14 cellular contexts compared by ENCODE assay signal in genomic region chr19:53880716-53881481, GRCh38. TPM values are rescaled to one million over a fixed set of nuclear protein-coding genes. Genes with fewer than 3 reads are reported as not detected.
DNase-seq lines count a peak whose midpoint lies in the region; ATAC-seq, FAIRE-seq and TF ChIP-seq lines count a peak whose summit lies in the region.
"Had no signal": no experiment of that assay in that cellular context is flagged by ENCODE, and none has a peak within 500 bp of the region (broad histone marks: within the 10 kb centered on the region; RNA-seq: fewer than 3 reads in every experiment).

No MANE protein-coding gene starts in this region.

- no peak for TF ChIP-seq CTCF in Caco-2 (IDR thresholded peaks at IDR 0.05; ENCODE audit: insufficient read depth in 1 of 2, low read depth in 1 of 2, low read length in 1 of 2, severe bottlenecking in 1 of 2, unreplicated experiment in 1 of 2)
- TF ChIP-seq CTCF in IMR-90 (conservative IDR thresholded peaks at IDR 0.05; ENCODE audit: low read depth, low read length) = no peak
- TF ChIP-seq CTCF in H1 (IDR thresholded peaks at IDR 0.05; ENCODE audit: control extremely low read depth in 1 of 3, insufficient read depth in 1 of 3, low read depth in 1 of 3, low read length in 3 of 3) = no peak

- no peak overlapping the region for H3K56ac ChIP-seq in IMR-90 (ENCODE audit: extremely low read depth, insufficient read depth, low read length)
- no peak overlapping the region for H3K56ac ChIP-seq in H1 (replicated peaks; ENCODE audit: insufficient read length, low read depth, low read length)

- no peak overlapping the region for H4K5ac ChIP-seq in IMR-90 (ENCODE audit: low read depth, low read length)
- no peak overlapping the region for H4K5ac ChIP-seq in H1 (ENCODE audit: insufficient read length, low read depth, low read length)

- H3K9ac ChIP-seq in IMR-90 (ENCODE audit: low read depth, low read length) (0 out of 2 replicates have a peak overlapping the region, but pooled peaks have one; percentile 0), H1 (replicated peaks in 1 of 4; ENCODE audit: extremely low read depth in 1 of 4, low read depth in 3 of 4, low read length in 3 of 4) (peak overlapping the region in 1 of 4 experiments; percentile 70; a peak in 1 of 7 replicates), neuronal stem cell (ENCODE audit: low read depth, low read length, poor library complexity) (no peak overlapping the region)

- H3K36me3 ChIP-seq in Caco-2 (ENCODE audit: control insufficient read depth, insufficient read depth, low read length) = no peaks in the 10 kb centered on the region
- peaks cover 5% of the 10 kb centered on the region for H3K36me3 ChIP-seq in IMR-90 (ENCODE audit: control insufficient read depth, insufficient read depth, low read length)
- H3K36me3 ChIP-seq in H1 (ENCODE audit: control insufficient read depth in 2 of 4, insufficient read depth in 4 of 4, low read length in 3 of 4) = peaks cover 0 to 3% (median under 1%) of the 10 kb centered on the region in 4 experiments; a peak in 3 of 8 replicates
- H3K36me3 ChIP-seq in neuronal stem cell (replicated peaks in 1 of 2; ENCODE audit: control insufficient read depth in 2 of 2, insufficient read depth in 2 of 2, low read length in 2 of 2) = peaks cover 2 to 9% of the 10 kb centered on the region in 2 donors

- H3K9me3 ChIP-seq in Caco-2 (no peaks in the 10 kb centered on the region), IMR-90 (ENCODE audit: control insufficient read depth, insufficient read depth, low read length) (no peaks in the 10 kb centered on the region), H1 (ENCODE audit: insufficient read depth in 2 of 2, low read depth in 1 of 2, low read length in 1 of 2) (no peaks in the 10 kb centered on the region), neuronal stem cell (replicated peaks in 1 of 2; ENCODE audit: control insufficient read depth in 2 of 2, insufficient read depth in 1 of 2, low read depth in 1 of 2, low read length in 2 of 2) (no peaks in the 10 kb centered on the region)
- H3K9me3 ChIP-seq: left ventricle myocardium inferior had no signal

- no peaks in the 10 kb centered on the region for H3K79me2 ChIP-seq in H1 (ENCODE audit: control insufficient read depth in 1 of 2, insufficient read depth in 2 of 2, low read length in 2 of 2)

- H3K4ac ChIP-seq in IMR-90 (ENCODE audit: low read depth, low read length) (0 out of 2 replicates have a peak overlapping the region, but pooled peaks have one; percentile 15), H1 (replicated peaks; ENCODE audit: insufficient read length, low read depth, low read length) (no peak overlapping the region), neuronal stem cell (ENCODE audit: low read length) (no peak overlapping the region)

- H3K36me3 Mint-ChIP-seq in Caco-2 (ENCODE audit: insufficient read depth, unreplicated experiment) = peaks cover 11% of the 10 kb centered on the region

- no peak overlapping the region for H2AK9ac ChIP-seq in IMR-90 (replicated peaks; ENCODE audit: low read depth, low read length, poor library complexity)

- H3K27ac Mint-ChIP-seq in Caco-2 (ENCODE audit: unreplicated experiment) = no peak overlapping the region

- no peak overlapping the region for H4K91ac ChIP-seq in IMR-90 (ENCODE audit: insufficient read depth, low read depth, low read length)
- H4K91ac ChIP-seq in H1 (replicated peaks; ENCODE audit: insufficient read length, low read length) = no peak overlapping the region
- no peak overlapping the region for H4K91ac ChIP-seq in neuronal stem cell (ENCODE audit: low read depth, low read length, poor library complexity)

- dilution Hi-C loops in IMR-90 (cut with HindIII; ENCODE audit: low sequenced_read_pairs, unreplicated experiment) = no loop called here

- H3K23me2 ChIP-seq in H1 (ENCODE audit: low read depth, low read length) = peaks cover 24% of the 10 kb centered on the region

- H2BK20ac ChIP-seq in IMR-90 (ENCODE audit: low read depth, low read length) (no peak overlapping the region), H1 (ENCODE audit: low read length) (peak overlapping the region; percentile 18; the same call in 1 of the 2 replicates)

- H4K20me1 ChIP-seq in IMR-90 (ENCODE audit: insufficient read depth, low read length) (peaks cover 10% of the 10 kb centered on the region; the same call in 1 of the 2 replicates), H1 (replicated peaks in 1 of 2; ENCODE audit: control insufficient read depth in 1 of 2, insufficient read depth in 2 of 2, low read length in 2 of 2) (no peaks in the 10 kb centered on the region)

- WGBS in IMR-90 (ENCODE audit: extremely low coverage in 2 of 2, insufficient read length in 1 of 2), 2 experiments = 42% methylated on average over 2 of the region's 6 CpGs; no CpG with 5 or more reads in 1 of the 2 experiments
- WGBS in H1 (ENCODE audit: extremely low coverage in 1 of 2, insufficient coverage in 1 of 2, insufficient read length in 1 of 2, insufficient replicate concordance in 2 of 2, low coverage in 1 of 2, low lambda C conversion rate in 2 of 2, missing lambda C conversion rate in 1 of 2), 2 experiments = 14% methylated on average over 5 of the region's 6 CpGs; no CpG with 5 or more reads in 1 of the 2 experiments
- no CpG with 5 or more reads among the region's 6 CpGs for WGBS in neuronal stem cell (ENCODE audit: extremely low coverage in 2 of 2, insufficient read length in 2 of 2, insufficient replicate concordance in 1 of 2), 2 donors

- H3K79me1 ChIP-seq in IMR-90 (ENCODE audit: low read depth in 1 of 2, low read length in 2 of 2) (peaks cover 4 to 5% of the 10 kb centered on the region in 2 experiments; a peak in 3 of 4 replicates), H1 (ENCODE audit: low read depth, low read length) (no peaks in the 10 kb centered on the region), neuronal stem cell (ENCODE audit: low read depth, low read length) (no peaks in the 10 kb centered on the region)

- H3K9me1 ChIP-seq in IMR-90 (ENCODE audit: insufficient read depth, low read length) = peaks cover 4% of the 10 kb centered on the region

- peak overlapping the region; percentile 44 for H3K4me3 ChIP-seq in Caco-2 (ENCODE audit: low read depth, low read length)
- no peak overlapping the region for H3K4me3 ChIP-seq in IMR-90 (ENCODE audit: insufficient read depth, low read depth, low read length)
- peak overlapping the region; percentile 48 to 77 (median 54); a peak in 7 of 8 replicates for H3K4me3 ChIP-seq in H1 (ENCODE audit: extremely low read depth in 1 of 4, insufficient read depth in 2 of 4, low read depth in 3 of 4, low read length in 4 of 4)
- peak overlapping the region in 1 of 2 donors; percentile 38 for H3K4me3 ChIP-seq in neuronal stem cell (ENCODE audit: low read length in 2 of 2)

- ATAC-seq in IMR-90 (ENCODE audit: low read depth) (no peak), GM21447 (IDR thresholded peaks at IDR 0.05; ENCODE audit: unreplicated experiment) (no peak)

- no peak for TF ChIP-seq RAD21 in IMR-90 (IDR thresholded peaks at IDR 0.05; ENCODE audit: low read length)
- TF ChIP-seq RAD21 in H1 (IDR thresholded peaks at IDR 0.05 in 1 of 2, conservative IDR thresholded peaks at IDR 0.05 in 1 of 2; ENCODE audit: low read depth in 2 of 2, low read length in 2 of 2) = no peak

- H2BK120ac ChIP-seq in IMR-90 (ENCODE audit: low read depth, low read length) (no peak overlapping the region), H1 (replicated peaks; ENCODE audit: low read depth, low read length) (no peak overlapping the region), neuronal stem cell (ENCODE audit: low read depth, low read length) (no peak overlapping the region)

- intact Hi-C loops in Caco-2 (cut with micrococcal nuclease; ENCODE audit: unreplicated experiment) (loop anchor here (5.0 kb wide), 1 partner anchor 109 kb away; no protein-coding TSS in a partner anchor), IMR-90 (cut with micrococcal nuclease) (no loop called here)

- DNase-seq in Caco-2 (no peak), IMR-90 (no peak), H1 (ENCODE audit: low read depth in 1 of 2, low spot score in 2 of 2) (no peak), neuronal stem cell (ENCODE audit: low spot score) (no peak), pons (ENCODE audit: low spot score) (no peak), NCI-H2171 (lab: John Stamatoyannopoulos, UW) (no peak)
- DNase-seq: activated naive CD4-positive, alpha-beta T cell treated with anti-CD3 and anti-CD28 coated beads, Interleukin-2, amount 50 U/mL, for 16 hours; left ventricle myocardium inferior; NCI-H187; NCI-H774; small intestine had no signal

- no peak for TF ChIP-seq POLR2A in IMR-90 (IDR thresholded peaks at IDR 0.05; ENCODE audit: low read depth, low read length)
- TF ChIP-seq POLR2A in H1 (IDR thresholded peaks at IDR 0.05; ENCODE audit: control extremely low read depth in 1 of 2, low read depth in 2 of 2, low read length in 2 of 2) = no peak

- H3K14ac ChIP-seq in IMR-90 (replicated peaks; ENCODE audit: low read depth, low read length) (no peak overlapping the region), H1 (ENCODE audit: insufficient read length) (no peak overlapping the region), neuronal stem cell (ENCODE audit: low read length) (no peak overlapping the region)

- H3K18ac ChIP-seq in IMR-90 (ENCODE audit: low read depth, low read length) (no peak overlapping the region), H1 (ENCODE audit: extremely low read depth, low read length) (peak overlapping the region; percentile 83), neuronal stem cell (ENCODE audit: low read length) (no peak overlapping the region)

- BruUV-seq in Caco-2 (replicated peaks; lab: Mats Ljungman, UMichigan) (no TSS peak), IMR-90 (replicated peaks; lab: Mats Ljungman, UMichigan) (no TSS peak)

- H4K8ac ChIP-seq in IMR-90 (ENCODE audit: low read depth in 2 of 2, low read length in 2 of 2) = no peak overlapping the region
- no peak overlapping the region for H4K8ac ChIP-seq in H1 (ENCODE audit: extremely low read depth, insufficient read depth, low read length)
- no peak overlapping the region for H4K8ac ChIP-seq in neuronal stem cell (ENCODE audit: low read depth, low read length)

- peaks cover 4% of the 10 kb centered on the region for H3K27me3 Mint-ChIP-seq in Caco-2 (ENCODE audit: insufficient read depth, unreplicated experiment)

- CTCF ChIA-PET in Caco-2 (lab: Charles Lee) (interaction anchor here (1.1 to 1.6 kb wide), 6 partner anchors 13 to 150 kb away, joined by 3 to 29 read pairs (median 4); partner anchors contain the start of gene MYADM), IMR-90 (lab: Yijun Ruan, JAX) (no interaction called here), H1 (lab: Charles Lee; ENCODE audit: partially characterized antibody) (interaction anchor here (0.9 to 3.4 kb wide), 7 partner anchors 9 to 100 kb away, joined by 3 to 18 read pairs (median 5); partner anchors contain the start of gene MYADM)

- H2BK5ac ChIP-seq in IMR-90 (ENCODE audit: low read depth, low read length, poor library complexity, severe bottlenecking) (no peak overlapping the region), H1 (ENCODE audit: low read depth, low read length) (peak overlapping the region; percentile 85; the same call in 1 of the 2 replicates), neuronal stem cell (ENCODE audit: low read length) (no peak overlapping the region)

- no peak for TF ChIP-seq EP300 in H1 (IDR thresholded peaks at IDR 0.05; ENCODE audit: borderline replicate concordance in 1 of 2, low read depth in 2 of 2, low read length in 2 of 2)

- H2AFZ ChIP-seq in IMR-90 (replicated peaks; ENCODE audit: low read length, poor library complexity) = peak overlapping the region; percentile 88
- H2AFZ ChIP-seq in H1 (ENCODE audit: low read length) = 0 out of 2 replicates have a peak overlapping the region, but pooled peaks have one; percentile 17
- peak overlapping the region; percentile 77 for H2AFZ ChIP-seq in neuronal stem cell (ENCODE audit: low read length)

- H3K23ac ChIP-seq in IMR-90 (ENCODE audit: low read depth, low read length) (peak overlapping the region; percentile 22; the same call in 1 of the 2 replicates), H1 (ENCODE audit: insufficient read length) (no peak overlapping the region), neuronal stem cell (ENCODE audit: low read depth, low read length, poor library complexity) (no peak overlapping the region)

- no peak overlapping the region for H3K4me3 Mint-ChIP-seq in Caco-2 (ENCODE audit: unreplicated experiment)
- H3K4me3 Mint-ChIP-seq: neural crest cell had no signal

- H3K4me2 ChIP-seq in IMR-90 (ENCODE audit: low read depth, low read length) (peak overlapping the region; percentile 52), H1 (ENCODE audit: insufficient read depth in 1 of 2, low read depth in 2 of 2, low read length in 2 of 2) (peak overlapping the region; percentile 98 to 100), neuronal stem cell (ENCODE audit: insufficient read depth, low read length, poor library complexity, severe bottlenecking) (peak overlapping the region; percentile 97)

- peaks cover 15% of the 10 kb centered on the region for H3K4me1 Mint-ChIP-seq in Caco-2 (ENCODE audit: low read depth, unreplicated experiment)

- peaks cover 10% of the 10 kb centered on the region; the same call in 1 of the 2 replicates for H3K4me1 ChIP-seq in Caco-2
- peaks cover 5% of the 10 kb centered on the region for H3K4me1 ChIP-seq in IMR-90 (ENCODE audit: control insufficient read depth, insufficient read depth, low read length)
- H3K4me1 ChIP-seq in H1 (replicated peaks in 1 of 4; ENCODE audit: control insufficient read depth in 3 of 4, insufficient read depth in 4 of 4, low read length in 3 of 4) = peaks cover 3 to 27% (median 8%) of the 10 kb centered on the region in 4 experiments
- H3K4me1 ChIP-seq in neuronal stem cell (ENCODE audit: control insufficient read depth in 2 of 2, insufficient read depth in 1 of 2, low read depth in 1 of 2, low read length in 2 of 2) = peaks cover 24 to 28% of the 10 kb centered on the region in 2 donors

- H2BK12ac ChIP-seq in H1 (ENCODE audit: low read depth, low read length) (peak overlapping the region; percentile 92; the same call in 1 of the 2 replicates), neuronal stem cell (ENCODE audit: low read length) (no peak overlapping the region)

- no peak overlapping the region for H2BK15ac ChIP-seq in IMR-90 (ENCODE audit: low read depth, low read length)
- H2BK15ac ChIP-seq in H1 (ENCODE audit: low read length) = peak overlapping the region; percentile 81; the same call in 1 of the 2 replicates
- H2BK15ac ChIP-seq in neuronal stem cell (ENCODE audit: low read length) = no peak overlapping the region

- H2AK5ac ChIP-seq in IMR-90 (ENCODE audit: low read depth, low read length) (no peak overlapping the region), H1 (ENCODE audit: low read depth, low read length) (no peak overlapping the region), neuronal stem cell (ENCODE audit: low read depth, low read length) (no peak overlapping the region)

- FAIRE-seq in H1 (lab: Jason Lieb, UNC) = peak; percentile 84
- FAIRE-seq: small intestine, TTC549 had no signal

- in situ Hi-C loops in IMR-90 (cut with MboI; ENCODE audit: low sequenced_read_pairs) = loop anchor here (10.0 kb wide), 1 partner anchor 144 kb away; no protein-coding TSS in a partner anchor

- POLR2A ChIA-PET in Caco-2 (lab: Charles Lee) (interaction anchor here (1.2 to 1.7 kb wide), 2 partner anchors 13 to 256 kb away, joined by 3 to 26 read pairs; partner anchors contain the start of genes CNOT3 and MYADM), IMR-90 (lab: Charles Lee; ENCODE audit: unreplicated experiment) (no interaction called here), H1 (lab: Charles Lee; ENCODE audit: partially characterized antibody) (interaction anchor here (1.3 to 4.7 kb wide), 3 partner anchors 9 to 61 kb away, joined by 3 to 61 read pairs (median 46); partner anchors contain the start of gene MYADM)

- H3K9me3 Mint-ChIP-seq in Caco-2 (ENCODE audit: unreplicated experiment) = no peaks in the 10 kb centered on the region
- H3K9me3 Mint-ChIP-seq: neural crest cell had no signal

- no peaks in the 10 kb centered on the region for H3K27me3 ChIP-seq in Caco-2 (replicated peaks; ENCODE audit: control insufficient read depth, insufficient read depth, low read length)
- H3K27me3 ChIP-seq in IMR-90 (ENCODE audit: control insufficient read depth, insufficient read depth, low read length) = peaks cover 45% of the 10 kb centered on the region
- H3K27me3 ChIP-seq in H1 (replicated peaks in 1 of 4; ENCODE audit: control insufficient read depth in 3 of 4, extremely low read depth in 1 of 4, insufficient read depth in 3 of 4, low read length in 3 of 4) = peaks cover 0 to 11% (median 3%) of the 10 kb centered on the region in 4 experiments; a peak in 4 of 7 replicates
- H3K27me3 ChIP-seq in neuronal stem cell (ENCODE audit: control insufficient read depth in 3 of 3, insufficient read depth in 3 of 3, low read depth in 1 of 3, low read length in 3 of 3) = peaks cover 0 to 16% (median 3%) of the 10 kb centered on the region in 3 experiments

- H3K27ac ChIP-seq in IMR-90 (ENCODE audit: insufficient read depth, low read length) (no peak overlapping the region), H1 (ENCODE audit: low read depth, low read length) (no peak overlapping the region), neuronal stem cell (replicated peaks; ENCODE audit: low read length) (peak overlapping the region; percentile 74)
- H3K27ac ChIP-seq: left ventricle myocardium inferior had no signal

RNA-seq across cellular contexts. Expression of gene PRKCG, which starts 1.1 kb away (rescaled TPM):
- total RNA-seq in Caco-2 (2022) (1.7 and 2.6 TPM in 2 replicates), IMR-90 (2012; rRNA removed) (not detected in 2 replicates)
- polyA plus RNA-seq in IMR-90 (2012; rRNA removed) (0.04 TPM in 1 of 2 replicates, not detected in the other), H1 (2011; rRNA removed) (6.1 and 14.0 TPM in 2 replicates)
- polyA plus RNA-seq in IMR-90 (2012; cell fraction: cytosol; rRNA removed) = 0.01 and 0.04 TPM in 2 replicates
- 0.28 and 0.65 TPM in 2 replicates for polyA plus RNA-seq in IMR-90 (2012; cell fraction: nucleus; rRNA removed; ENCODE audit: low replicate concordance)
- total RNA-seq in H1 (2021; fragmentation: NEBNext Ultra II Directional; extraction: Animal tissue kit (Norgen Biotek cat#: 25700)) = 10.6 and 12.4 TPM in 2 replicates
- 8.1 TPM for polyA plus RNA-seq in H1 (2011; cell fraction: cytosol; rRNA removed)
- polyA plus RNA-seq in H1 (2011; cell fraction: nucleus; rRNA removed) = 50.1 TPM
- 8.6 to 16.1 TPM (median 13.9 TPM) in 4 replicates for polyA plus RNA-seq in H1 (2012, experiment 1 of 2)
- polyA plus RNA-seq in H1 (2012, experiment 2 of 2) = 7.2 TPM
- 11.2 TPM for polyA plus RNA-seq in H1 (2013, experiment 1 of 2)
- polyA plus RNA-seq in H1 (2013, experiment 2 of 2) = 8.9 TPM
- 5.0 and 6.9 TPM in 2 replicates for polyA minus RNA-seq in H1 (2011; rRNA and poly(A)+ RNA removed)
- 8.4 TPM for polyA minus RNA-seq in H1 (2011; cell fraction: cytosol; rRNA and poly(A)+ RNA removed)
- polyA minus RNA-seq in H1 (2011; cell fraction: nucleus; rRNA and poly(A)+ RNA removed) = 17.3 TPM
- polyA plus RNA-seq in neuronal stem cell (2013, experiment 1 of 2) = 9.0 TPM
- 8.8 TPM for polyA plus RNA-seq in neuronal stem cell (2013, experiment 2 of 2)
- total RNA-seq: left ventricle myocardium inferior had no signal

RNA-seq across cellular contexts. Expression of gene MYADM, which starts 13.2 kb away (rescaled TPM):
- total RNA-seq in Caco-2 (2022) = 115 and 132 TPM in 2 replicates
- total RNA-seq in IMR-90 (2012; rRNA removed) = 4.8 and 5.3 TPM in 2 replicates
- polyA plus RNA-seq in IMR-90 (2012; rRNA removed) = 96.1 and 112 TPM in 2 replicates
- 53.9 and 155 TPM in 2 replicates for polyA plus RNA-seq in IMR-90 (2012; cell fraction: cytosol; rRNA removed)
- polyA plus RNA-seq in IMR-90 (2012; cell fraction: nucleus; rRNA removed; ENCODE audit: low replicate concordance) = 67.8 and 150 TPM in 2 replicates
- 70.1 and 70.5 TPM in 2 replicates for total RNA-seq in H1 (2021; fragmentation: NEBNext Ultra II Directional; extraction: Animal tissue kit (Norgen Biotek cat#: 25700))
- 74.2 and 122 TPM in 2 replicates for polyA plus RNA-seq in H1 (2011; rRNA removed)
- polyA plus RNA-seq in H1 (2011; cell fraction: cytosol; rRNA removed) = 18.3 TPM
- polyA plus RNA-seq in H1 (2011; cell fraction: nucleus; rRNA removed) = 43.4 TPM
- 31.7 to 71.5 TPM (median 58.5 TPM) in 4 replicates for polyA plus RNA-seq in H1 (2012, experiment 1 of 2)
- 49.1 TPM for polyA plus RNA-seq in H1 (2012, experiment 2 of 2)
- polyA plus RNA-seq in H1 (2013, experiment 1 of 2) = 138 TPM
- 150 TPM for polyA plus RNA-seq in H1 (2013, experiment 2 of 2)
- 13.8 and 14.5 TPM in 2 replicates for polyA minus RNA-seq in H1 (2011; rRNA and poly(A)+ RNA removed)
- polyA minus RNA-seq in H1 (2011; cell fraction: cytosol; rRNA and poly(A)+ RNA removed) = 26.3 TPM
- polyA minus RNA-seq in H1 (2011; cell fraction: nucleus; rRNA and poly(A)+ RNA removed) = 21.6 TPM
- polyA plus RNA-seq in neuronal stem cell (2013, experiment 1 of 2) = 113 TPM
- polyA plus RNA-seq in neuronal stem cell (2013, experiment 2 of 2) = 114 TPM

RNA-seq across cellular contexts. Expression of gene CACNG7, which starts 28.2 kb away (rescaled TPM):
- not detected in 2 replicates for total RNA-seq in Caco-2 (2022)
- total RNA-seq in IMR-90 (2012; rRNA removed) = under 0.01 and 0.36 TPM in 2 replicates
- polyA plus RNA-seq in IMR-90 (2012; rRNA removed) = 6.7 and 7.7 TPM in 2 replicates
- 3.6 and 10.9 TPM in 2 replicates for polyA plus RNA-seq in IMR-90 (2012; cell fraction: cytosol; rRNA removed)
- polyA plus RNA-seq in IMR-90 (2012; cell fraction: nucleus; rRNA removed; ENCODE audit: low replicate concordance) = 9.8 and 16.2 TPM in 2 replicates
- total RNA-seq in H1 (2021; fragmentation: NEBNext Ultra II Directional; extraction: Animal tissue kit (Norgen Biotek cat#: 25700)) = 28.9 and 29.9 TPM in 2 replicates
- polyA plus RNA-seq in H1 (2011; rRNA removed) = 69.8 and 127 TPM in 2 replicates
- 64.4 TPM for polyA plus RNA-seq in H1 (2011; cell fraction: cytosol; rRNA removed)
- 75.4 TPM for polyA plus RNA-seq in H1 (2011; cell fraction: nucleus; rRNA removed)
- 33.4 to 44.9 TPM (median 40.2 TPM) in 4 replicates for polyA plus RNA-seq in H1 (2012, experiment 1 of 2)
- 33.0 TPM for polyA plus RNA-seq in H1 (2012, experiment 2 of 2)
- polyA plus RNA-seq in H1 (2013, experiment 1 of 2) = 43.8 TPM
- 49.1 TPM for polyA plus RNA-seq in H1 (2013, experiment 2 of 2)
- polyA minus RNA-seq in H1 (2011; rRNA and poly(A)+ RNA removed) = 16.4 and 25.3 TPM in 2 replicates
- 32.9 TPM for polyA minus RNA-seq in H1 (2011; cell fraction: cytosol; rRNA and poly(A)+ RNA removed)
- polyA minus RNA-seq in H1 (2011; cell fraction: nucleus; rRNA and poly(A)+ RNA removed) = 19.4 TPM
- polyA plus RNA-seq in neuronal stem cell (2013, experiment 1 of 2) = 121 TPM
- 117 TPM for polyA plus RNA-seq in neuronal stem cell (2013, experiment 2 of 2)
- total RNA-seq: left ventricle myocardium inferior had no signal

RNA-seq across cellular contexts. Expression of gene NLRP12, which starts 56.8 kb away (rescaled TPM):
- total RNA-seq in Caco-2 (2022) (not detected in 2 replicates), IMR-90 (2012; rRNA removed) (not detected in 2 replicates)
- polyA plus RNA-seq in IMR-90 (2012; rRNA removed) (not detected in 2 replicates), H1 (2011; rRNA removed) (1.0 and 2.5 TPM in 2 replicates)
- polyA plus RNA-seq in IMR-90 (2012; cell fraction: cytosol; rRNA removed) = 0.06 TPM in 1 of 2 replicates, not detected in the other
- polyA plus RNA-seq in IMR-90 (2012; cell fraction: nucleus; rRNA removed; ENCODE audit: low replicate concordance) = not detected in 2 replicates
- 1.8 and 1.9 TPM in 2 replicates for total RNA-seq in H1 (2021; fragmentation: NEBNext Ultra II Directional; extraction: Animal tissue kit (Norgen Biotek cat#: 25700))
- polyA plus RNA-seq in H1 (2011; cell fraction: cytosol; rRNA removed) = 2.1 TPM
- polyA plus RNA-seq in H1 (2011; cell fraction: nucleus; rRNA removed) = 2.9 TPM
- 0.69 to 1.5 TPM (median 1.1 TPM) in 4 replicates for polyA plus RNA-seq in H1 (2012, experiment 1 of 2)
- polyA plus RNA-seq in H1 (2012, experiment 2 of 2) = 0.89 TPM
- 1.8 TPM for polyA plus RNA-seq in H1 (2013, experiment 1 of 2)
- 1.7 TPM for polyA plus RNA-seq in H1 (2013, experiment 2 of 2)
- 2.8 and 5.0 TPM in 2 replicates for polyA minus RNA-seq in H1 (2011; rRNA and poly(A)+ RNA removed)
- 2.3 TPM for polyA minus RNA-seq in H1 (2011; cell fraction: cytosol; rRNA and poly(A)+ RNA removed)
- 3.6 TPM for polyA minus RNA-seq in H1 (2011; cell fraction: nucleus; rRNA and poly(A)+ RNA removed)
- 0.03 TPM for polyA plus RNA-seq in neuronal stem cell (2013, experiment 1 of 2)
- polyA plus RNA-seq in neuronal stem cell (2013, experiment 2 of 2) = 0.01 TPM
- total RNA-seq: neural crest cell had no signal

Comparison
In these comparisons a context has a peak if more than half of its experiments do, and no peak if none do; other contexts are left out.
1. H2AFZ ChIP-seq: peak in every context shown above with its lines; median percentile 88 in IMR-90; 77 in neuronal stem cell; 17 in H1.
2. RNA of gene MYADM, which starts 13.2 kb away (total RNA-seq): 115 to 132 TPM in Caco-2 and 70.1 to 70.5 TPM in H1; 4.8 to 5.3 TPM in IMR-90; every median in the first group is over 10 times any median in the second.
3. RNA of gene CACNG7, which starts 28.2 kb away (total RNA-seq): 28.9 to 29.9 TPM in H1; under 0.01 to 0.36 TPM in IMR-90 and not detected in Caco-2; every median in the first group is over 10 times any median in the second.
4. Peak in every context shown above with its lines, with median percentiles within 50 percentile points of each other: H3K4me2 ChIP-seq.